1 cellular context compared by ENCODE assay signal in the genomic region with DNA sequence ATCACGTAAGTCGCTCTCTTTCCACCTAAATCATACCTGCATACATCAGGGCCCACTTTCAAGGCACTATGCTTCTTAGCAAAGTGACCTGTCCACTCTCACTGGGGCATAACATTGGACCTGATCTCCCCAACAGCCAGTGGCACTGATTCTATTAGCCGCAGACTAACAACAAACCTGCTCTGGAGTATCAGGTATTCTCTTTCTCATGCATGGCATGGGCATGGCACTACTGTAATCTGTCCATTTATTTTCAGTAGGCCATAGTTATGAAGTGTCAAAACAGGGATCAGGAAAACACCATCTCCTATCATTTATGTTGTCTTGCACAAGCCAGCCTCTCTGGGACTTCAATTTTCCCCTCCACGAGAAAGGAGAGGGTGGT.
A peak's percentile ranks its signal among the peaks of the same experiment; 100 is the strongest.
TF ChIP-seq lines count a peak whose summit lies in the region.

No MANE protein-coding gene starts in this region.

TF ChIP-seq in HepG2, 621 proteins besides CTCF, POLR2A, EP300 and RAD21:
- TF ChIP-seq TAF15 (IDR thresholded peaks at IDR 0.05; ENCODE audit: low read depth, low read length, poor library complexity, severe bottlenecking) = no peak
- no peak for TF ChIP-seq SMAD9 (CRISPR knock-in tag; IDR thresholded peaks at IDR 0.05)
- no peak for TF ChIP-seq ZSCAN31 (CRISPR knock-in tag; IDR thresholded peaks at IDR 0.05; ENCODE audit: low read depth)
- TF ChIP-seq ZNF782 (CRISPR knock-in tag; IDR thresholded peaks at IDR 0.05; ENCODE audit: borderline replicate concordance) = 0 out of 2 replicates have a peak, but pooled peaks have one; percentile 7
- TF ChIP-seq PHF20 (CRISPR knock-in tag; IDR thresholded peaks at IDR 0.05) = 0 out of 2 replicates have a peak, but pooled peaks have one; percentile 20
- no peak for TF ChIP-seq NFYB (CRISPR knock-in tag; IDR thresholded peaks at IDR 0.05)
- TF ChIP-seq, protein P1, sequence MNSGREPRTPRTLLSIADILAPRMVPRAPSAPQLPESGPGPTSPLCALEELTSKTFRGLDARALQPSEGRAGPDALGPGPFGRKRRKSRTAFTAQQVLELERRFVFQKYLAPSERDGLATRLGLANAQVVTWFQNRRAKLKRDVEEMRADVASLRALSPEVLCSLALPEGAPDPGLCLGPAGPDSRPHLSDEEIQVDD (CRISPR knock-in tag; IDR thresholded peaks at IDR 0.05; ENCODE audit: borderline replicate concordance) = 0 out of 2 replicates have a peak, but pooled peaks have one; percentile 39
- TF ChIP-seq ATF1 (CRISPR knock-in tag; IDR thresholded peaks at IDR 0.05) = no peak
- TF ChIP-seq, protein P2, sequence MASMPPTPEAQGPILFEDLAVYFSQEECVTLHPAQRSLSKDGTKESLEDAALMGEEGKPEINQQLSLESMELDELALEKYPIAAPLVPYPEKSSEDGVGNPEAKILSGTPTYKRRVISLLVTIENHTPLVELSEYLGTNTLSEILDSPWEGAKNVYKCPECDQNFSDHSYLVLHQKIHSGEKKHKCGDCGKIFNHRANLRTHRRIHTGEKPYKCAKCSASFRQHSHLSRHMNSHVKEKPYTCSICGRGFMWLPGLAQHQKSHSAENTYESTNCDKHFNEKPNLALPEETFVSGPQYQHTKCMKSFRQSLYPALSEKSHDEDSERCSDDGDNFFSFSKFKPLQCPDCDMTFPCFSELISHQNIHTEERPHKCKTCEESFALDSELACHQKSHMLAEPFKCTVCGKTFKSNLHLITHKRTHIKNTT (CRISPR knock-in tag; IDR thresholded peaks at IDR 0.05) = no peak
- no peak for TF ChIP-seq NR2F1 (CRISPR knock-in tag; IDR thresholded peaks at IDR 0.05)
- TF ChIP-seq, protein P3, sequence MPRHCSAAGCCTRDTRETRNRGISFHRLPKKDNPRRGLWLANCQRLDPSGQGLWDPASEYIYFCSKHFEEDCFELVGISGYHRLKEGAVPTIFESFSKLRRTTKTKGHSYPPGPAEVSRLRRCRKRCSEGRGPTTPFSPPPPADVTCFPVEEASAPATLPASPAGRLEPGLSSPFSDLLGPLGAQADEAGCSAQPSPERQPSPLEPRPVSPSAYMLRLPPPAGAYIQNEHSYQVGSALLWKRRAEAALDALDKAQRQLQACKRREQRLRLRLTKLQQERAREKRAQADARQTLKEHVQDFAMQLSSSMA (CRISPR knock-in tag; IDR thresholded peaks at IDR 0.05) = no peak
- TF ChIP-seq ZNF607 (CRISPR knock-in tag; IDR thresholded peaks at IDR 0.05; ENCODE audit: borderline replicate concordance) = no peak
- TF ChIP-seq ZNF501 (CRISPR knock-in tag; IDR thresholded peaks at IDR 0.05) = no peak
- TF ChIP-seq CBX2 (IDR thresholded peaks at IDR 0.05; ENCODE audit: low read depth, low read length) = no peak
- no peak for TF ChIP-seq CBX2 (CRISPR knock-in tag; IDR thresholded peaks at IDR 0.05; ENCODE audit: low read depth)
- TF ChIP-seq, protein P4, sequence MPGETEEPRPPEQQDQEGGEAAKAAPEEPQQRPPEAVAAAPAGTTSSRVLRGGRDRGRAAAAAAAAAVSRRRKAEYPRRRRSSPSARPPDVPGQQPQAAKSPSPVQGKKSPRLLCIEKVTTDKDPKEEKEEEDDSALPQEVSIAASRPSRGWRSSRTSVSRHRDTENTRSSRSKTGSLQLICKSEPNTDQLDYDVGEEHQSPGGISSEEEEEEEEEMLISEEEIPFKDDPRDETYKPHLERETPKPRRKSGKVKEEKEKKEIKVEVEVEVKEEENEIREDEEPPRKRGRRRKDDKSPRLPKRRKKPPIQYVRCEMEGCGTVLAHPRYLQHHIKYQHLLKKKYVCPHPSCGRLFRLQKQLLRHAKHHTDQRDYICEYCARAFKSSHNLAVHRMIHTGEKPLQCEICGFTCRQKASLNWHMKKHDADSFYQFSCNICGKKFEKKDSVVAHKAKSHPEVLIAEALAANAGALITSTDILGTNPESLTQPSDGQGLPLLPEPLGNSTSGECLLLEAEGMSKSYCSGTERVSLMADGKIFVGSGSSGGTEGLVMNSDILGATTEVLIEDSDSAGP (CRISPR knock-in tag; IDR thresholded peaks at IDR 0.05; ENCODE audit: borderline replicate concordance) = no peak
- TF ChIP-seq ZNF34 (CRISPR knock-in tag; IDR thresholded peaks at IDR 0.05; ENCODE audit: borderline replicate concordance) = no peak
- TF ChIP-seq ATM (IDR thresholded peaks at IDR 0.05; ENCODE audit: borderline replicate concordance) = no peak
- TF ChIP-seq ZSCAN12 (CRISPR knock-in tag; IDR thresholded peaks at IDR 0.05) = no peak
- TF ChIP-seq, protein P5, sequence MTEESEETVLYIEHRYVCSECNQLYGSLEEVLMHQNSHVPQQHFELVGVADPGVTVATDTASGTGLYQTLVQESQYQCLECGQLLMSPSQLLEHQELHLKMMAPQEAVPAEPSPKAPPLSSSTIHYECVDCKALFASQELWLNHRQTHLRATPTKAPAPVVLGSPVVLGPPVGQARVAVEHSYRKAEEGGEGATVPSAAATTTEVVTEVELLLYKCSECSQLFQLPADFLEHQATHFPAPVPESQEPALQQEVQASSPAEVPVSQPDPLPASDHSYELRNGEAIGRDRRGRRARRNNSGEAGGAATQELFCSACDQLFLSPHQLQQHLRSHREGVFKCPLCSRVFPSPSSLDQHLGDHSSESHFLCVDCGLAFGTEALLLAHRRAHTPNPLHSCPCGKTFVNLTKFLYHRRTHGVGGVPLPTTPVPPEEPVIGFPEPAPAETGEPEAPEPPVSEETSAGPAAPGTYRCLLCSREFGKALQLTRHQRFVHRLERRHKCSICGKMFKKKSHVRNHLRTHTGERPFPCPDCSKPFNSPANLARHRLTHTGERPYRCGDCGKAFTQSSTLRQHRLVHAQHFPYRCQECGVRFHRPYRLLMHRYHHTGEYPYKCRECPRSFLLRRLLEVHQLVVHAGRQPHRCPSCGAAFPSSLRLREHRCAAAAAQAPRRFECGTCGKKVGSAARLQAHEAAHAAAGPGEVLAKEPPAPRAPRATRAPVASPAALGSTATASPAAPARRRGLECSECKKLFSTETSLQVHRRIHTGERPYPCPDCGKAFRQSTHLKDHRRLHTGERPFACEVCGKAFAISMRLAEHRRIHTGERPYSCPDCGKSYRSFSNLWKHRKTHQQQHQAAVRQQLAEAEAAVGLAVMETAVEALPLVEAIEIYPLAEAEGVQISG (CRISPR knock-in tag; IDR thresholded peaks at IDR 0.05) = no peak
- TF ChIP-seq, protein P6, sequence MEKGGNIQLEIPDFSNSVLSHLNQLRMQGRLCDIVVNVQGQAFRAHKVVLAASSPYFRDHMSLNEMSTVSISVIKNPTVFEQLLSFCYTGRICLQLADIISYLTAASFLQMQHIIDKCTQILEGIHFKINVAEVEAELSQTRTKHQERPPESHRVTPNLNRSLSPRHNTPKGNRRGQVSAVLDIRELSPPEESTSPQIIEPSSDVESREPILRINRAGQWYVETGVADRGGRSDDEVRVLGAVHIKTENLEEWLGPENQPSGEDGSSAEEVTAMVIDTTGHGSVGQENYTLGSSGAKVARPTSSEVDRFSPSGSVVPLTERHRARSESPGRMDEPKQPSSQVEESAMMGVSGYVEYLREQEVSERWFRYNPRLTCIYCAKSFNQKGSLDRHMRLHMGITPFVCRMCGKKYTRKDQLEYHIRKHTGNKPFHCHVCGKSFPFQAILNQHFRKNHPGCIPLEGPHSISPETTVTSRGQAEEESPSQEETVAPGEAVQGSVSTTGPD (CRISPR knock-in tag; IDR thresholded peaks at IDR 0.05) = no peak
- TF ChIP-seq ZNF768 (CRISPR knock-in tag; IDR thresholded peaks at IDR 0.05) = no peak
- no peak for TF ChIP-seq ZNF577 (CRISPR knock-in tag; IDR thresholded peaks at IDR 0.05; ENCODE audit: borderline replicate concordance, low read depth)
- no peak for TF ChIP-seq GFI1 (CRISPR knock-in tag; IDR thresholded peaks at IDR 0.05; ENCODE audit: borderline replicate concordance)
